Comparison of ENCODE assay signal across 15 cellular contexts in genomic region chr16:50765246-50765645, GRCh38. TPM values are rescaled to one million over a fixed set of nuclear protein-coding genes. Genes with fewer than 3 reads are reported as not detected.
DNase-seq lines count a peak whose midpoint lies in the region; ATAC-seq and TF ChIP-seq lines count a peak whose summit lies in the region.
"Had no signal": no experiment of that assay in that cellular context is flagged by ENCODE, and none has a peak within 500 bp of the region (broad histone marks: within the 10 kb centered on the region; RNA-seq: fewer than 3 reads in every experiment).

No MANE protein-coding gene starts in this region.

- DNase-seq in activated T-cell treated with anti-CD3 and anti-CD28 coated beads, Interleukin-2, amount 50 U/mL, for 4 hours: no peak
- DNase-seq in activated T-cell treated with anti-CD3 and anti-CD28 coated beads for 4 hours (no peak), PC-9 (no peak), HCEC 1CT (no peak)
- no peak for DNase-seq in CD4-positive, alpha-beta memory T cell
- DNase-seq in activated CD4-positive, alpha-beta memory T cell treated with anti-CD3 and anti-CD28 coated beads, Interleukin-2, amount 10 ng/mL, durations not matched to agents 7 days and 5 days: no peak
- no peak for DNase-seq in naive thymus-derived CD4-positive, alpha-beta T cell
- DNase-seq: Caco-2, MV-4-11, NCI-H1417, NCI-H187 treated with DMSO at 0.1 percent for 48 hours, NCI-H446, NCI-H69 had no signal

- no peaks in the 10 kb centered on the region for H3K27me3 ChIP-seq in CD4-positive, alpha-beta memory T cell (ENCODE audit: insufficient read depth, low read length)
- no peaks in the 10 kb centered on the region for H3K27me3 ChIP-seq in naive thymus-derived CD4-positive, alpha-beta T cell (ENCODE audit: control insufficient read depth in 2 of 2, insufficient read depth in 2 of 2, low read length in 2 of 2)
- H3K27me3 ChIP-seq in PC-9 (ENCODE audit: insufficient read depth, low read depth): no peaks in the 10 kb centered on the region

- CTCF ChIA-PET in CD4-positive, alpha-beta memory T cell (lab: Charles Lee; ENCODE audit: partially characterized antibody): interaction anchor here (0.7 to 2.3 kb wide), 5 partner anchors 8 to 99 kb away, joined by 3 to 10 read pairs (median 7); no protein-coding TSS in a partner anchor
- CTCF ChIA-PET in activated CD4-positive, alpha-beta memory T cell treated with anti-CD3 and anti-CD28 coated beads, Interleukin-2, amount 10 ng/mL, durations not matched to agents 7 days and 5 days (lab: Charles Lee): interaction anchor here (0.7 to 1.8 kb wide), 4 partner anchors 11 to 100 kb away, joined by 3 to 10 read pairs (median 4); no protein-coding TSS in a partner anchor
- CTCF ChIA-PET in naive thymus-derived CD4-positive, alpha-beta T cell (lab: Charles Lee): interaction anchor here (1.0 to 1.8 kb wide), 4 partner anchors 12 to 101 kb away, joined by 3 to 8 read pairs (median 4); no protein-coding TSS in a partner anchor
- CTCF ChIA-PET in PC-9 (lab: Charles Lee): no interaction called here

- intact Hi-C loops in CD4-positive, alpha-beta memory T cell (cut with micrococcal nuclease): no loop called here
- intact Hi-C loops in naive thymus-derived CD4-positive, alpha-beta T cell (cut with micrococcal nuclease): no loop called here
- intact Hi-C loops in PC-9 (cut with micrococcal nuclease; ENCODE audit: unreplicated experiment): no loop called here

- H3K27ac ChIP-seq in CD4-positive, alpha-beta memory T cell (ENCODE audit: low read depth, low read length): no peak overlapping the region
- H3K27ac ChIP-seq in naive thymus-derived CD4-positive, alpha-beta T cell (ENCODE audit: low read depth, low read length): no peak overlapping the region
- H3K27ac ChIP-seq in PC-9: no peak overlapping the region
- H3K27ac ChIP-seq: C4-2B had no signal

- POLR2A ChIA-PET in CD4-positive, alpha-beta memory T cell (lab: Charles Lee; ENCODE audit: partially characterized antibody): interaction anchor here (1.0 to 4.2 kb wide), 5 partner anchors 9 to 94 kb away, joined by 3 to 25 read pairs (median 3); no protein-coding TSS in a partner anchor
- POLR2A ChIA-PET in activated CD4-positive, alpha-beta memory T cell treated with anti-CD3 and anti-CD28 coated beads, Interleukin-2, amount 10 ng/mL, durations not matched to agents 7 days and 5 days (lab: Charles Lee): interaction anchor here (1.1 to 3.5 kb wide), 7 partner anchors 12 to 98 kb away, joined by 3 to 21 read pairs (median 5); no protein-coding TSS in a partner anchor
- POLR2A ChIA-PET in naive thymus-derived CD4-positive, alpha-beta T cell (lab: Charles Lee): interaction anchor here (0.6 to 1.0 kb wide), 3 partner anchors 10 to 15 kb away, joined by 3 read pairs; no protein-coding TSS in a partner anchor
- POLR2A ChIA-PET in PC-9 (lab: Charles Lee; ENCODE audit: unreplicated experiment): no interaction called here

- no peaks in the 10 kb centered on the region for H3K9me2 ChIP-seq in PC-9 (ENCODE audit: insufficient read depth)

- no peak overlapping the region for H3K4me2 ChIP-seq in PC-9

- peak overlapping the region; percentile 3 to 85 (median 42) for H3K27ac Mint-ChIP-seq in CD4-positive, alpha-beta memory T cell
- H3K27ac Mint-ChIP-seq in activated CD4-positive, alpha-beta memory T cell treated with anti-CD3 and anti-CD28 coated beads, Interleukin-2, amount 10 ng/mL, durations not matched to agents 7 days and 5 days: peak overlapping the region; percentile 67
- H3K27ac Mint-ChIP-seq in naive thymus-derived CD4-positive, alpha-beta T cell: peak overlapping the region in 4 of 9 donors; percentile 19 to 48 (median 46)

- H3K36me3 Mint-ChIP-seq in activated T-cell treated with anti-CD3 and anti-CD28 coated beads, Interleukin-2, amount 50 U/mL, for 4 hours (ENCODE audit: insufficient read depth): peaks cover 67% of the 10 kb centered on the region
- H3K36me3 Mint-ChIP-seq in CD4-positive, alpha-beta memory T cell: peaks cover 82 to 86% of the 10 kb centered on the region in 2 donors
- H3K36me3 Mint-ChIP-seq in activated CD4-positive, alpha-beta memory T cell treated with anti-CD3 and anti-CD28 coated beads, Interleukin-2, amount 10 ng/mL, durations not matched to agents 7 days and 5 days (ENCODE audit: low read depth): peaks cover 90% of the 10 kb centered on the region
- peaks cover 21 to 91% (median 71%) of the 10 kb centered on the region in 5 donors for H3K36me3 Mint-ChIP-seq in naive thymus-derived CD4-positive, alpha-beta T cell

- peaks cover 18% of the 10 kb centered on the region for H3K9me3 Mint-ChIP-seq in activated T-cell treated with anti-CD3 and anti-CD28 coated beads, Interleukin-2, amount 50 U/mL, for 4 hours
- peaks cover 0 to 8% (median 0%) of the 10 kb centered on the region in 8 donors for H3K9me3 Mint-ChIP-seq in CD4-positive, alpha-beta memory T cell
- H3K9me3 Mint-ChIP-seq in activated CD4-positive, alpha-beta memory T cell treated with anti-CD3 and anti-CD28 coated beads, Interleukin-2, amount 10 ng/mL, durations not matched to agents 7 days and 5 days: peaks cover 11% of the 10 kb centered on the region
- peaks cover 0 to 20% (median 7%) of the 10 kb centered on the region in 11 donors for H3K9me3 Mint-ChIP-seq in naive thymus-derived CD4-positive, alpha-beta T cell

- H4K20me1 ChIP-seq in PC-9 (ENCODE audit: insufficient read depth): no peaks in the 10 kb centered on the region

- H3K4me3 Mint-ChIP-seq in activated T-cell treated with anti-CD3 and anti-CD28 coated beads, Interleukin-2, amount 50 U/mL, for 4 hours: peak overlapping the region; percentile 11
- H3K4me3 Mint-ChIP-seq in CD4-positive, alpha-beta memory T cell: peak overlapping the region in 5 of 8 donors; percentile 25 to 84 (median 53)
- no peak overlapping the region for H3K4me3 Mint-ChIP-seq in activated CD4-positive, alpha-beta memory T cell treated with anti-CD3 and anti-CD28 coated beads, Interleukin-2, amount 10 ng/mL, durations not matched to agents 7 days and 5 days
- peak overlapping the region in 6 of 10 donors; percentile 11 to 75 (median 26) for H3K4me3 Mint-ChIP-seq in naive thymus-derived CD4-positive, alpha-beta T cell

- H3K79me2 ChIP-seq in PC-9 (ENCODE audit: low read depth): no peaks in the 10 kb centered on the region

- H3K36me3 ChIP-seq in CD4-positive, alpha-beta memory T cell (ENCODE audit: insufficient read depth, low read length): peaks cover 26% of the 10 kb centered on the region
- peaks cover 12 to 47% (median 17%) of the 10 kb centered on the region in 3 experiments for H3K36me3 ChIP-seq in naive thymus-derived CD4-positive, alpha-beta T cell (ENCODE audit: control insufficient read depth in 2 of 3, insufficient read depth in 3 of 3, low read length in 3 of 3)
- H3K36me3 ChIP-seq in PC-9 (ENCODE audit: low read depth): no peaks in the 10 kb centered on the region

- H3K9me3 ChIP-seq in CD4-positive, alpha-beta memory T cell (ENCODE audit: control insufficient read depth in 1 of 2, low read length in 2 of 2): no peaks in the 10 kb centered on the region
- H3K9me3 ChIP-seq in naive thymus-derived CD4-positive, alpha-beta T cell (ENCODE audit: control insufficient read depth in 2 of 3, low read length in 3 of 3): no peaks in the 10 kb centered on the region
- no peaks in the 10 kb centered on the region; the same call in 1 of the 2 replicates for H3K9me3 ChIP-seq in PC-9 (ENCODE audit: insufficient read depth, low read depth)
- H3K9me3 ChIP-seq: Caco-2 had no signal

- H3K4me1 ChIP-seq in CD4-positive, alpha-beta memory T cell (ENCODE audit: insufficient read depth, low read length): peaks cover 99% of the 10 kb centered on the region
- peaks cover 48 to 73% of the 10 kb centered on the region in 2 donors for H3K4me1 ChIP-seq in naive thymus-derived CD4-positive, alpha-beta T cell (ENCODE audit: control insufficient read depth in 2 of 2, insufficient read depth in 2 of 2, low read length in 2 of 2)
- no peaks in the 10 kb centered on the region for H3K4me1 ChIP-seq in PC-9 (replicated peaks; ENCODE audit: insufficient read depth)
- H3K4me1 ChIP-seq: Caco-2 had no signal

- peaks cover 95% of the 10 kb centered on the region for H3K4me1 Mint-ChIP-seq in activated T-cell treated with anti-CD3 and anti-CD28 coated beads, Interleukin-2, amount 50 U/mL, for 4 hours (ENCODE audit: low read depth)
- peaks cover 74 to 100% (median 88%) of the 10 kb centered on the region in 4 donors for H3K4me1 Mint-ChIP-seq in CD4-positive, alpha-beta memory T cell
- H3K4me1 Mint-ChIP-seq in activated CD4-positive, alpha-beta memory T cell treated with anti-CD3 and anti-CD28 coated beads, Interleukin-2, amount 10 ng/mL, durations not matched to agents 7 days and 5 days: peaks cover 85% of the 10 kb centered on the region
- H3K4me1 Mint-ChIP-seq in naive thymus-derived CD4-positive, alpha-beta T cell: peaks cover 68 to 100% (median 94%) of the 10 kb centered on the region in 7 donors

- no peak overlapping the region for H3K4me3 ChIP-seq in CD4-positive, alpha-beta memory T cell (ENCODE audit: low read length in 2 of 2)
- H3K4me3 ChIP-seq in naive thymus-derived CD4-positive, alpha-beta T cell (ENCODE audit: low read length): no peak overlapping the region
- no peak overlapping the region for H3K4me3 ChIP-seq in PC-9
- H3K4me3 ChIP-seq: K562 had no signal

- TF ChIP-seq CTCF in PC-9 (conservative IDR thresholded peaks at IDR 0.05): no peak

- no peak overlapping the region for H2AFZ ChIP-seq in PC-9

- no peaks in the 10 kb centered on the region for H3K27me3 Mint-ChIP-seq in activated T-cell treated with anti-CD3 and anti-CD28 coated beads, Interleukin-2, amount 50 U/mL, for 4 hours (ENCODE audit: low read depth)
- no peaks in the 10 kb centered on the region for H3K27me3 Mint-ChIP-seq in CD4-positive, alpha-beta memory T cell
- H3K27me3 Mint-ChIP-seq in activated CD4-positive, alpha-beta memory T cell treated with anti-CD3 and anti-CD28 coated beads, Interleukin-2, amount 10 ng/mL, durations not matched to agents 7 days and 5 days: no peaks in the 10 kb centered on the region
- no peaks in the 10 kb centered on the region for H3K27me3 Mint-ChIP-seq in naive thymus-derived CD4-positive, alpha-beta T cell

- no peaks in the 10 kb centered on the region for H3F3A ChIP-seq in PC-9 (ENCODE audit: insufficient read depth, low read depth)

- BruUV-seq in PC-9 (replicated peaks; lab: Mats Ljungman, UMichigan): no TSS peak

- peak; percentile 82 to 84 for ATAC-seq in activated T-cell treated with anti-CD3 and anti-CD28 coated beads, Interleukin-2, amount 50 U/mL, for 4 hours
- ATAC-seq in naive thymus-derived CD4-positive, alpha-beta T cell: no peak
- ATAC-seq: K562 had no signal

RNA-seq across cellular contexts. Expression of gene CYLD, which starts 23.4 kb away (rescaled TPM):
- total RNA-seq in activated T-cell treated with anti-CD3 and anti-CD28 coated beads, Interleukin-2, amount 50 U/mL, for 4 hours: 100 to 1,000 TPM in 1 of 3 donors, 10 to 100 TPM in 2; 84.5 to 133 (median 88.4) TPM
- 100 to 1,000 TPM; 294 to 299 TPM for total RNA-seq in CD4-positive, alpha-beta memory T cell
- 100 to 1,000 TPM; 206 to 255 TPM for polyA plus RNA-seq in CD4-positive, alpha-beta memory T cell
- 100 to 1,000 TPM; 235 to 254 TPM for total RNA-seq in activated CD4-positive, alpha-beta memory T cell treated with anti-CD3 and anti-CD28 coated beads, Interleukin-2, amount 10 ng/mL, durations not matched to agents 7 days and 5 days
- 100 to 1,000 TPM; 259 to 393 (median 336) TPM for total RNA-seq in naive thymus-derived CD4-positive, alpha-beta T cell
- polyA plus RNA-seq in naive thymus-derived CD4-positive, alpha-beta T cell: 100 to 1,000 TPM; 170 to 224 TPM
- total RNA-seq in PC-9 (2021): 12.6 and 19.0 TPM in 2 replicates
